8 cellular contexts compared by ENCODE assay signal in genomic region chr12:122203968-122204828, GRCh38. TPM values are rescaled to one million over a fixed set of nuclear protein-coding genes. Genes with fewer than 3 reads are reported as not detected.
A peak's percentile ranks its signal among the peaks of the same experiment; 100 is the strongest.
DNase-seq lines count a peak whose midpoint lies in the region; ATAC-seq and TF ChIP-seq lines count a peak whose summit lies in the region.

No MANE protein-coding gene starts in this region.

- H3K27ac ChIP-seq in heart right ventricle, result no peak overlapping the region

- H3K27me3 ChIP-seq in heart right ventricle, result peaks cover 7 to 68% (median 59%) of the 10 kb centered on the region in 7 donors

- DNase-seq in DMS53 (lab: John Stamatoyannopoulos, UW), result peak; percentile 62
- DNase-seq in DMS53 treated with DMSO at 0.1 percent for 48 hours (lab: John Stamatoyannopoulos, UW; ENCODE audit: unreplicated experiment), result no peak
- peak; percentile 69 for DNase-seq in activated CD8-positive, alpha-beta memory T cell treated with anti-CD3 and anti-CD28 coated beads for 24 hours
- DNase-seq in heart right ventricle, result no peak
- DNase-seq in sciatic nerve (ENCODE audit: low spot score), result peak; percentile 50
- no peak for DNase-seq in NK-92 treated with Interleukin-12 subunit alpha and Interleukin-12 subunit beta, amount 100 ng/mL, for 24 hours (lab: John Stamatoyannopoulos, UW)
- no peak for DNase-seq in inferior parietal cortex (ENCODE audit: extremely low spot score)

- WGBS in heart right ventricle, 2 donors, result 5 to 6% methylated on average over 54 to 92 of the region's 92 CpGs

- intact Hi-C loops in heart right ventricle (cut with DNase I), result loop anchor here in 2 of 10 donors (5.0 to 10.0 kb wide), 2 partner anchors 149 to 152 kb away; no protein-coding TSS in a partner anchor
- intact Hi-C loops in sciatic nerve (cut with DNase I), result no loop called here

- ATAC-seq in heart right ventricle, result peak in 2 of 8 donors; percentile 12 to 26
- no peak for ATAC-seq in sciatic nerve
- no peak for ATAC-seq in GM18861 (IDR thresholded peaks at IDR 0.05; ENCODE audit: unreplicated experiment)

- H3K36me3 ChIP-seq in heart right ventricle, result peaks cover 0 to 27% (median 21%) of the 10 kb centered on the region in 9 donors

- peaks cover 0 to 17% (median 10%) of the 10 kb centered on the region in 9 donors for H3K4me1 ChIP-seq in heart right ventricle

- H3K4me3 ChIP-seq in heart right ventricle, result peak overlapping the region; percentile 35 to 70 (median 58)

- H3K9me3 ChIP-seq in heart right ventricle, result no peaks in the 10 kb centered on the region

- TF ChIP-seq CTCF in heart right ventricle (IDR thresholded peaks at IDR 0.05), result no peak

RNA-seq across cellular contexts. Expression of gene B3GNT4, which starts 0.7 kb away (rescaled TPM):
- not detected for total RNA-seq in heart right ventricle
- polyA plus RNA-seq in heart right ventricle, result under 1 TPM; 0.29 to 0.70 TPM
- not detected for total RNA-seq in sciatic nerve

RNA-seq across cellular contexts. Expression of gene LRRC43, which starts 21.3 kb away (rescaled TPM):
- total RNA-seq in heart right ventricle (1 to 10 TPM in 3 of 10 donors, under 1 TPM in 5, not detected in 2; 0.23 to 1.6 (median 0.74) TPM), sciatic nerve (0.58 TPM)
- under 1 TPM; 0.07 to 0.73 TPM for polyA plus RNA-seq in heart right ventricle

RNA-seq across cellular contexts. Expression of gene DIABLO, which starts 21.7 kb away (rescaled TPM):
- total RNA-seq in heart right ventricle (10 to 100 TPM; 25.7 to 35.2 (median 32.8) TPM), sciatic nerve (29.4 TPM)
- polyA plus RNA-seq in heart right ventricle, result 10 to 100 TPM; 18.1 to 68.6 TPM

RNA-seq across cellular contexts. Expression of gene IL31, which starts 30.2 kb away (rescaled TPM):
- total RNA-seq in heart right ventricle (not detected), sciatic nerve (not detected)
- not detected for polyA plus RNA-seq in heart right ventricle

Comparison
In these comparisons a context has a peak if more than half of its experiments do, and no peak if none do; other contexts are left out.
1. DNase-seq: peak in DMS53 (single experiment), activated CD8-positive, alpha-beta memory T cell treated with anti-CD3 and anti-CD28 coated beads for 24 hours (single experiment) and sciatic nerve (single experiment); none in DMS53 treated with DMSO at 0.1 percent for 48 hours (single experiment), heart right ventricle (0 of 2), NK-92 treated with Interleukin-12 subunit alpha and Interleukin-12 subunit beta, amount 100 ng/mL, for 24 hours (single experiment) and inferior parietal cortex (single experiment).